ENCODE assay signal across 7 cellular contexts in genomic region chr1:182235952-182236650, GRCh38.
A peak's percentile ranks its signal among the peaks of the same experiment; 100 is the strongest.
DNase-seq lines count a peak whose midpoint lies in the region; ATAC-seq and TF ChIP-seq lines count a peak whose summit lies in the region.

No MANE protein-coding gene starts in this region.

- H3K4me1 ChIP-seq in Loucy (ENCODE audit: insufficient read depth, low read length, poor library complexity, severe bottlenecking) (peaks cover 9% of the 10 kb centered on the region), PC-9 (replicated peaks; ENCODE audit: insufficient read depth) (peaks cover 42% of the 10 kb centered on the region)

- H3K4me3 ChIP-seq in Loucy (ENCODE audit: low read length, poor library complexity, severe bottlenecking) (no peak overlapping the region), PC-9 (no peak overlapping the region)

- no peaks in the 10 kb centered on the region for H3K9me3 ChIP-seq in Loucy (ENCODE audit: insufficient read depth, low read depth, low read length)
- no peaks in the 10 kb centered on the region for H3K9me3 ChIP-seq in PC-9 (ENCODE audit: insufficient read depth, low read depth)

- CTCF ChIA-PET in PC-9 (lab: Charles Lee), result interaction anchor here (0.6 kb wide), 1 partner anchor 208 kb away, joined by 3 read pairs; no protein-coding TSS in a partner anchor

- intact Hi-C loops in PC-9 (cut with micrococcal nuclease; ENCODE audit: unreplicated experiment) (no loop called here), Right ventricle myocardium inferior (cut with DNase I) (no loop called here)

- H3F3A ChIP-seq in Loucy (ENCODE audit: low read depth) (no peaks in the 10 kb centered on the region), PC-9 (ENCODE audit: insufficient read depth, low read depth) (peaks cover 34% of the 10 kb centered on the region)

- TF ChIP-seq CTCF in Loucy (conservative IDR thresholded peaks at IDR 0.05; ENCODE audit: low read length) (no peak), PC-9 (conservative IDR thresholded peaks at IDR 0.05) (no peak)

- peak overlapping the region; percentile 68 for H3K27ac ChIP-seq in PC-9

- H3K4me2 ChIP-seq in Loucy (ENCODE audit: low read depth, low read length, poor library complexity, severe bottlenecking), result no peak overlapping the region
- peak overlapping the region; percentile 63 for H3K4me2 ChIP-seq in PC-9

- POLR2A ChIA-PET in PC-9 (lab: Charles Lee; ENCODE audit: unreplicated experiment), result no interaction called here

- H3K9ac ChIP-seq in Loucy (ENCODE audit: low read depth, low read length, poor library complexity, severe bottlenecking), result no peak overlapping the region

- H3K79me2 ChIP-seq in Loucy (ENCODE audit: insufficient read depth, low read length) (no peaks in the 10 kb centered on the region), PC-9 (ENCODE audit: low read depth) (no peaks in the 10 kb centered on the region)

- H3K9me2 ChIP-seq in Loucy (replicated peaks; ENCODE audit: low read depth, low read length), result no peaks in the 10 kb centered on the region
- no peaks in the 10 kb centered on the region for H3K9me2 ChIP-seq in PC-9 (ENCODE audit: insufficient read depth)

- H3K27me3 ChIP-seq in Loucy (ENCODE audit: insufficient read depth, low read length, poor library complexity, severe bottlenecking), result no peaks in the 10 kb centered on the region
- H3K27me3 ChIP-seq in PC-9 (ENCODE audit: insufficient read depth, low read depth), result no peaks in the 10 kb centered on the region

- H3K36me3 ChIP-seq in Loucy (ENCODE audit: insufficient read depth, low read length) (no peaks in the 10 kb centered on the region), PC-9 (ENCODE audit: low read depth) (no peaks in the 10 kb centered on the region)

- H2AFZ ChIP-seq in Loucy (ENCODE audit: low read length) (peak overlapping the region; percentile 84), PC-9 (peak overlapping the region; percentile 41; the same call in 1 of the 2 replicates)

- ATAC-seq in Right ventricle myocardium inferior, result peak; percentile 94
- peak; percentile 43 for ATAC-seq in stimulated activated naive CD8-positive, alpha-beta T cell treated with anti-CD3 and anti-CD28 coated beads, Interleukin-15, Interleukin-2, amounts not matched to agents 100 U/mL and 50 U/mL, for 24 hours
- ATAC-seq in activated CD4-positive, CD25-positive, alpha-beta regulatory T cell treated with anti-CD3 and anti-CD28 coated beads, Interleukin-2, amount 50 U/mL, for 24 hours, result no peak
- no peak for ATAC-seq in SK-N-SH treated with all-trans-retinoic acid at 6 μM for 48 hours

- DNase-seq in PC-9, result peak; percentile 31 to 89
- no peak for DNase-seq in Right ventricle myocardium inferior (ENCODE audit: missing footprints)
- no peak for DNase-seq in stimulated activated naive CD8-positive, alpha-beta T cell treated with anti-CD3 and anti-CD28 coated beads, Interleukin-15, Interleukin-2, amounts not matched to agents 100 U/mL and 50 U/mL, for 24 hours
- no peak for DNase-seq in DMS 273 (lab: John Stamatoyannopoulos, UW; ENCODE audit: unreplicated experiment)

- H4K20me1 ChIP-seq in Loucy (ENCODE audit: insufficient read depth, low read length, poor library complexity, severe bottlenecking), result no peaks in the 10 kb centered on the region
- no peaks in the 10 kb centered on the region for H4K20me1 ChIP-seq in PC-9 (ENCODE audit: insufficient read depth)

- no TSS peak for BruUV-seq in PC-9 (replicated peaks; lab: Mats Ljungman, UMichigan)

TF ChIP-seq in SK-N-SH treated with all-trans-retinoic acid at 6 μM for 48 hours, 23 proteins besides CTCF, POLR2A, EP300 and RAD21:
- TF ChIP-seq OSR1 (CRISPR knock-in tag; IDR thresholded peaks at IDR 0.05) (no peak), PPARA (CRISPR knock-in tag; IDR thresholded peaks at IDR 0.05; ENCODE audit: borderline replicate concordance) (no peak), ZNF70 (CRISPR knock-in tag; IDR thresholded peaks at IDR 0.05) (no peak), ISL1 (CRISPR knock-in tag; IDR thresholded peaks at IDR 0.05) (no peak), PATZ1 (CRISPR knock-in tag; IDR thresholded peaks at IDR 0.05; ENCODE audit: borderline replicate concordance) (no peak), SNAI2 (CRISPR knock-in tag; IDR thresholded peaks at IDR 0.05) (no peak), TOX (CRISPR knock-in tag; IDR thresholded peaks at IDR 0.05; ENCODE audit: borderline replicate concordance) (no peak), ZFP3 (CRISPR knock-in tag; IDR thresholded peaks at IDR 0.05) (no peak), GLIS3 (CRISPR knock-in tag; IDR thresholded peaks at IDR 0.05) (no peak), ARNTL (CRISPR knock-in tag; IDR thresholded peaks at IDR 0.05; ENCODE audit: borderline replicate concordance, low read depth) (no peak), ESRRG (CRISPR knock-in tag; IDR thresholded peaks at IDR 0.05) (no peak)
- TF ChIP-seq, protein P1, sequence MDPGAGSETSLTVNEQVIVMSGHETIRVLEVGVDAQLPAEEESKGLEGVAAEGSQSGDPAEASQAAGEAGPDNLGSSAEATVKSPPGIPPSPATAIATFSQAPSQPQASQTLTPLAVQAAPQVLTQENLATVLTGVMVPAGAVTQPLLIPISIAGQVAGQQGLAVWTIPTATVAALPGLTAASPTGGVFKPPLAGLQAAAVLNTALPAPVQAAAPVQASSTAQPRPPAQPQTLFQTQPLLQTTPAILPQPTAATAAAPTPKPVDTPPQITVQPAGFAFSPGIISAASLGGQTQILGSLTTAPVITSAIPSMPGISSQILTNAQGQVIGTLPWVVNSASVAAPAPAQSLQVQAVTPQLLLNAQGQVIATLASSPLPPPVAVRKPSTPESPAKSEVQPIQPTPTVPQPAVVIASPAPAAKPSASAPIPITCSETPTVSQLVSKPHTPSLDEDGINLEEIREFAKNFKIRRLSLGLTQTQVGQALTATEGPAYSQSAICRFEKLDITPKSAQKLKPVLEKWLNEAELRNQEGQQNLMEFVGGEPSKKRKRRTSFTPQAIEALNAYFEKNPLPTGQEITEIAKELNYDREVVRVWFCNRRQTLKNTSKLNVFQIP (CRISPR knock-in tag; IDR thresholded peaks at IDR 0.05; ENCODE audit: borderline replicate concordance, low read depth), result no peak
- TF ChIP-seq, protein P2, sequence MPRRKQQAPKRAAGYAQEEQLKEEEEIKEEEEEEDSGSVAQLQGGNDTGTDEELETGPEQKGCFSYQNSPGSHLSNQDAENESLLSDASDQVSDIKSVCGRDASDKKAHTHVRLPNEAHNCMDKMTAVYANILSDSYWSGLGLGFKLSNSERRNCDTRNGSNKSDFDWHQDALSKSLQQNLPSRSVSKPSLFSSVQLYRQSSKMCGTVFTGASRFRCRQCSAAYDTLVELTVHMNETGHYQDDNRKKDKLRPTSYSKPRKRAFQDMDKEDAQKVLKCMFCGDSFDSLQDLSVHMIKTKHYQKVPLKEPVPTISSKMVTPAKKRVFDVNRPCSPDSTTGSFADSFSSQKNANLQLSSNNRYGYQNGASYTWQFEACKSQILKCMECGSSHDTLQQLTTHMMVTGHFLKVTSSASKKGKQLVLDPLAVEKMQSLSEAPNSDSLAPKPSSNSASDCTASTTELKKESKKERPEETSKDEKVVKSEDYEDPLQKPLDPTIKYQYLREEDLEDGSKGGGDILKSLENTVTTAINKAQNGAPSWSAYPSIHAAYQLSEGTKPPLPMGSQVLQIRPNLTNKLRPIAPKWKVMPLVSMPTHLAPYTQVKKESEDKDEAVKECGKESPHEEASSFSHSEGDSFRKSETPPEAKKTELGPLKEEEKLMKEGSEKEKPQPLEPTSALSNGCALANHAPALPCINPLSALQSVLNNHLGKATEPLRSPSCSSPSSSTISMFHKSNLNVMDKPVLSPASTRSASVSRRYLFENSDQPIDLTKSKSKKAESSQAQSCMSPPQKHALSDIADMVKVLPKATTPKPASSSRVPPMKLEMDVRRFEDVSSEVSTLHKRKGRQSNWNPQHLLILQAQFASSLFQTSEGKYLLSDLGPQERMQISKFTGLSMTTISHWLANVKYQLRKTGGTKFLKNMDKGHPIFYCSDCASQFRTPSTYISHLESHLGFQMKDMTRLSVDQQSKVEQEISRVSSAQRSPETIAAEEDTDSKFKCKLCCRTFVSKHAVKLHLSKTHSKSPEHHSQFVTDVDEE (CRISPR knock-in tag; IDR thresholded peaks at IDR 0.05), result no peak
- TF ChIP-seq, protein P3, sequence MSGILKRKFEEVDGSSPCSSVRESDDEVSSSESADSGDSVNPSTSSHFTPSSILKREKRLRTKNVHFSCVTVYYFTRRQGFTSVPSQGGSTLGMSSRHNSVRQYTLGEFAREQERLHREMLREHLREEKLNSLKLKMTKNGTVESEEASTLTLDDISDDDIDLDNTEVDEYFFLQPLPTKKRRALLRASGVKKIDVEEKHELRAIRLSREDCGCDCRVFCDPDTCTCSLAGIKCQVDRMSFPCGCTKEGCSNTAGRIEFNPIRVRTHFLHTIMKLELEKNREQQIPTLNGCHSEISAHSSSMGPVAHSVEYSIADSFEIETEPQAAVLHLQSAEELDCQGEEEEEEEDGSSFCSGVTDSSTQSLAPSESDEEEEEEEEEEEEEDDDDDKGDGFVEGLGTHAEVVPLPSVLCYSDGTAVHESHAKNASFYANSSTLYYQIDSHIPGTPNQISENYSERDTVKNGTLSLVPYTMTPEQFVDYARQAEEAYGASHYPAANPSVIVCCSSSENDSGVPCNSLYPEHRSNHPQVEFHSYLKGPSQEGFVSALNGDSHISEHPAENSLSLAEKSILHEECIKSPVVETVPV (CRISPR knock-in tag; IDR thresholded peaks at IDR 0.05), result no peak

Comparison
In these comparisons a context has a peak if more than half of its experiments do, and no peak if none do; other contexts are left out.
1. DNase-seq: peak in PC-9 (2 of 2); none in Right ventricle myocardium inferior (single experiment), stimulated activated naive CD8-positive, alpha-beta T cell treated with anti-CD3 and anti-CD28 coated beads, Interleukin-15, Interleukin-2, amounts not matched to agents 100 U/mL and 50 U/mL, for 24 hours (single experiment) and DMS 273 (single experiment).
2. ATAC-seq: peak in Right ventricle myocardium inferior (single experiment) and stimulated activated naive CD8-positive, alpha-beta T cell treated with anti-CD3 and anti-CD28 coated beads, Interleukin-15, Interleukin-2, amounts not matched to agents 100 U/mL and 50 U/mL, for 24 hours (single experiment); none in activated CD4-positive, CD25-positive, alpha-beta regulatory T cell treated with anti-CD3 and anti-CD28 coated beads, Interleukin-2, amount 50 U/mL, for 24 hours (0 of 2) and SK-N-SH treated with all-trans-retinoic acid at 6 μM for 48 hours (single experiment).